19 cellular contexts compared by ENCODE assay signal in the genomic region with DNA sequence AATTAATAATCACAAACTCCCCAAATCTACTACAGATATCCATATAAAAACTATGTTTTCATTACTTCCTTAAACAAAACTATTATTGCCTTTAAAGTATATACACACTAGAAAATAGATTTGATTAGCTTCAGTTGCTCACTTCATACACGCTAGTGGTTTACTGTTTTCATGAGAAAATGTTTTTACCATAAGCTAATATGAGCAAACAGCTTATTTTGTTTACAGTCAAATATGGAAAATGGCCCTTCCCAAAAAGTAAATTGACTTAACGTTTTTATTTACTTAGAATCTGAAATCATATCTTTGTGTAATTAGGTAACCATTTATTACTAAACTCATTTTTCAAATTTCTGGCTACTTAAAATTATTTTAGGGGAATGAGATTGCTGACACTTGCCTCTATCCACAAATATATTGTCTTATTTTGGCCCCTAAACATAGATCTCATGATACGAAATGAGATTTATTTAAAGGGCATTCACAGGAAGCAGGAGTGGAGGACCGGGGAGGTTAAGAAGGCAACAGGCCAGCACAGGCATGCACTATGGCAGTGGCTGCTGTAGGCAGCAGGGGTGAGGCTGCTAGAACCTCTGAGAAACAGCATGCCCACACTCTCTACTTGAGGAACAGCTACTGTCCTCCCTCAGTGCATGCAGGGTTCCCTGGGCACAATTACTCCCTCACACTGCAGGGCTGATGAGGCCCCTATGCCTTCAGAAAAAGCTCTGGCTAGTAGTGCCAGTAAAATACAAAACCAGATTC. TPM values are rescaled to one million over a fixed set of nuclear protein-coding genes. Genes with fewer than 3 reads are reported as not detected.
DNase-seq lines count a peak whose midpoint lies in the region; ATAC-seq and TF ChIP-seq lines count a peak whose summit lies in the region.
"Had no signal": no experiment of that assay in that cellular context is flagged by ENCODE, and none has a peak within 500 bp of the region (broad histone marks: within the 10 kb centered on the region; RNA-seq: fewer than 3 reads in every experiment).

No MANE protein-coding gene starts in this region.

- no peaks in the 10 kb centered on the region for H3K9me3 ChIP-seq in PC-9 (ENCODE audit: insufficient read depth, low read depth)
- peaks cover 0 to 2% of the 10 kb centered on the region in 2 donors for H3K9me3 ChIP-seq in neuronal stem cell (replicated peaks in 1 of 2; ENCODE audit: control insufficient read depth in 2 of 2, insufficient read depth in 1 of 2, low read depth in 1 of 2, low read length in 2 of 2)
- H3K9me3 ChIP-seq: SJCRH30 had no signal

- DNase-seq in DMS53 treated with DMSO at 0.1 percent for 48 hours (lab: John Stamatoyannopoulos, UW; ENCODE audit: unreplicated experiment) (peak; percentile 29), PC-9 (no peak), neuronal stem cell (ENCODE audit: low spot score) (no peak), GM10248 (ENCODE audit: extremely low spot score) (no peak), NCI-H1694 (lab: John Stamatoyannopoulos, UW) (no peak)
- DNase-seq in activated naive CD4-positive, alpha-beta T cell (lab: John Stamatoyannopoulos, UW) = no peak
- DNase-seq: DMS 273 treated with DMSO at 0.1 percent for 48 hours, EL, H7, NCI-H1092, NCI-H1930, NCI-H510A treated with DMSO at 0.1 percent for 48 hours, RPMI8226, SJCRH30 had no signal

- no peak overlapping the region for H4K91ac ChIP-seq in neuronal stem cell (ENCODE audit: low read depth, low read length, poor library complexity)

- no peak overlapping the region for H2BK12ac ChIP-seq in neuronal stem cell (ENCODE audit: low read length)

- H3K27ac ChIP-seq in PC-9 = no peak overlapping the region
- no peak overlapping the region for H3K27ac ChIP-seq in neuronal stem cell (replicated peaks; ENCODE audit: low read length)
- H3K27ac ChIP-seq: SJCRH30 had no signal

- no peaks in the 10 kb centered on the region for H3K27me3 ChIP-seq in PC-9 (ENCODE audit: insufficient read depth, low read depth)
- no peaks in the 10 kb centered on the region for H3K27me3 ChIP-seq in neuronal stem cell (ENCODE audit: control insufficient read depth in 3 of 3, insufficient read depth in 3 of 3, low read depth in 1 of 3, low read length in 3 of 3)
- H3K27me3 ChIP-seq: SJCRH30 had no signal

- H3K23ac ChIP-seq in neuronal stem cell (ENCODE audit: low read depth, low read length, poor library complexity) = no peak overlapping the region

- H3K4me1 ChIP-seq in PC-9 (replicated peaks; ENCODE audit: insufficient read depth) = no peaks in the 10 kb centered on the region
- peaks cover 5 to 50% of the 10 kb centered on the region in 2 donors for H3K4me1 ChIP-seq in neuronal stem cell (ENCODE audit: control insufficient read depth in 2 of 2, insufficient read depth in 1 of 2, low read depth in 1 of 2, low read length in 2 of 2)

- H3K4ac ChIP-seq in neuronal stem cell (ENCODE audit: low read length) = no peak overlapping the region

- POLR2A ChIA-PET in PC-9 (lab: Charles Lee; ENCODE audit: unreplicated experiment) = no interaction called here
- POLR2A ChIA-PET in GM10248 (lab: Yijun Ruan, JAX) = no interaction called here

- H3K9me2 ChIP-seq in PC-9 (ENCODE audit: insufficient read depth) = no peaks in the 10 kb centered on the region

- no peak overlapping the region for H3K14ac ChIP-seq in neuronal stem cell (ENCODE audit: low read length)

- peak overlapping the region; percentile 44 for H3K18ac ChIP-seq in neuronal stem cell (ENCODE audit: low read length)

- H2BK5ac ChIP-seq in neuronal stem cell (ENCODE audit: low read length) = no peak overlapping the region

- no peak overlapping the region for H3K9ac ChIP-seq in neuronal stem cell (ENCODE audit: low read depth, low read length, poor library complexity)

- H3K36me3 ChIP-seq in PC-9 (ENCODE audit: low read depth) (no peaks in the 10 kb centered on the region), neuronal stem cell (replicated peaks in 1 of 2; ENCODE audit: control insufficient read depth in 2 of 2, insufficient read depth in 2 of 2, low read length in 2 of 2) (no peaks in the 10 kb centered on the region)
- H3K36me3 ChIP-seq: SJCRH30 had no signal

- peak; percentile 69 for ATAC-seq in esophagus mucosa

- intact Hi-C loops in PC-9 (cut with micrococcal nuclease; ENCODE audit: unreplicated experiment) = loop anchor here (5.0 kb wide), 1 partner anchor 68 kb away; no protein-coding TSS in a partner anchor

- H3F3A ChIP-seq in PC-9 (ENCODE audit: insufficient read depth, low read depth) = no peaks in the 10 kb centered on the region

- no peak overlapping the region for H3K4me2 ChIP-seq in PC-9
- H3K4me2 ChIP-seq in neuronal stem cell (ENCODE audit: insufficient read depth, low read length, poor library complexity, severe bottlenecking) = no peak overlapping the region

- H2AFZ ChIP-seq in PC-9 (0 out of 2 replicates have a peak overlapping the region, but pooled peaks have one; percentile 3), neuronal stem cell (ENCODE audit: low read length) (peak overlapping the region; percentile 18)

- CTCF ChIA-PET in PC-9 (lab: Charles Lee) (no interaction called here), GM10248 (lab: Yijun Ruan, JAX) (no interaction called here)

- H3K79me2 ChIP-seq in PC-9 (ENCODE audit: low read depth) = no peaks in the 10 kb centered on the region

- H3K79me1 ChIP-seq in neuronal stem cell (ENCODE audit: low read depth, low read length) = no peaks in the 10 kb centered on the region

- H3K4me3 ChIP-seq in PC-9 = no peak overlapping the region
- H3K4me3 ChIP-seq in neuronal stem cell (ENCODE audit: low read length in 2 of 2) = peak overlapping the region in 1 of 2 donors; percentile 68
- H3K4me3 ChIP-seq: SJCRH30 had no signal

- no peak overlapping the region for H4K8ac ChIP-seq in neuronal stem cell (ENCODE audit: low read depth, low read length)

- H4K20me1 ChIP-seq in PC-9 (ENCODE audit: insufficient read depth) = no peaks in the 10 kb centered on the region

- no peak for TF ChIP-seq CTCF in PC-9 (conservative IDR thresholded peaks at IDR 0.05)
- TF ChIP-seq CTCF in GM10248 (IDR thresholded peaks at IDR 0.05; ENCODE audit: control extremely low read depth, extremely low read depth, low read depth, missing control alignments) = no peak

- no peak overlapping the region for H2BK15ac ChIP-seq in neuronal stem cell (ENCODE audit: low read length)

- BruUV-seq in PC-9 (replicated peaks; lab: Mats Ljungman, UMichigan) = no TSS peak

- no CpG with 5 or more reads among the region's 4 CpGs for WGBS in neuronal stem cell (ENCODE audit: extremely low coverage in 2 of 2, insufficient read length in 2 of 2, insufficient replicate concordance in 1 of 2), 2 donors

- H2BK120ac ChIP-seq in neuronal stem cell (ENCODE audit: low read depth, low read length) = no peak overlapping the region

- H2AK5ac ChIP-seq in neuronal stem cell (ENCODE audit: low read depth, low read length) = no peak overlapping the region

RNA-seq across cellular contexts. Expression of a gene that starts 29.6 kb away (rescaled TPM):
- total RNA-seq in PC-9 (2021) (not detected in 2 replicates), esophagus mucosa (1.9 TPM)
- 4.3 TPM for polyA plus RNA-seq in neuronal stem cell (2013, experiment 1 of 2)
- polyA plus RNA-seq in neuronal stem cell (2013, experiment 2 of 2) = 4.0 TPM
- total RNA-seq: H7, MCF 10A had no signal
- polyA plus RNA-seq: BJ had no signal

RNA-seq across cellular contexts. Expression of a gene that starts 31.5 kb away (rescaled TPM):
- not detected in 2 replicates for total RNA-seq in PC-9 (2021)
- total RNA-seq in esophagus mucosa = not detected
- polyA plus RNA-seq in neuronal stem cell (2013, experiment 1 of 2) = not detected
- polyA plus RNA-seq in neuronal stem cell (2013, experiment 2 of 2) = not detected
- total RNA-seq: H7, HT-29, MCF 10A, SJCRH30 had no signal
- polyA plus RNA-seq: AG04450, BJ had no signal
